11 cellular contexts compared by ENCODE assay signal in genomic region chr11:105046898-105047579, GRCh38. TPM values are rescaled to one million over a fixed set of nuclear protein-coding genes. Genes with fewer than 3 reads are reported as not detected.
A peak's percentile ranks its signal among the peaks of the same experiment; 100 is the strongest.
DNase-seq lines count a peak whose midpoint lies in the region; ATAC-seq, FAIRE-seq and TF ChIP-seq lines count a peak whose summit lies in the region.
"Had no signal": no experiment of that assay in that cellular context is flagged by ENCODE, and none has a peak within 500 bp of the region (broad histone marks: within the 10 kb centered on the region; RNA-seq: fewer than 3 reads in every experiment).

No MANE protein-coding gene starts in this region.

- H3K27ac ChIP-seq in brain microvascular endothelial cell (peak overlapping the region; percentile 75), gastrocnemius medialis (no peak overlapping the region)
- H3K27ac ChIP-seq: C4-2B had no signal

- H3K36me3 ChIP-seq in brain microvascular endothelial cell (replicated peaks) (no peaks in the 10 kb centered on the region), gastrocnemius medialis (no peaks in the 10 kb centered on the region)

- no peak for TF ChIP-seq POLR2A in gastrocnemius medialis (IDR thresholded peaks at IDR 0.05)

- H3K27me3 ChIP-seq in brain microvascular endothelial cell (replicated peaks) (no peaks in the 10 kb centered on the region), gastrocnemius medialis (no peaks in the 10 kb centered on the region)

- H3K4me3 ChIP-seq in brain microvascular endothelial cell (ENCODE audit: low read depth, low read length) (no peak overlapping the region), gastrocnemius medialis (no peak overlapping the region)

- intact Hi-C loops in Right ventricle myocardium inferior (cut with DNase I) (no loop called here), Right ventricle myocardium superior (cut with DNase I) (no loop called here), gastrocnemius medialis (cut with DNase I; ENCODE audit: low total_unique reads) (no loop called here)

- DNase-seq in Right ventricle myocardium inferior (ENCODE audit: missing footprints) (no peak), Right ventricle myocardium superior (no peak), brain microvascular endothelial cell (peak; percentile 94), left kidney (ENCODE audit: low read depth, low spot score) (peak; percentile 2), urothelium cell line (ENCODE audit: low spot score) (peak; percentile 85), gastrocnemius medialis (no peak), NCI-H187 (lab: John Stamatoyannopoulos, UW) (no peak)
- DNase-seq in stimulated activated CD8-positive, alpha-beta memory T cell treated with anti-CD3 and anti-CD28 coated beads, Interleukin-4, amount 100 ng/mL, for 48 hours: no peak
- DNase-seq: H7, NCI-H1930 had no signal

- H3K4me1 ChIP-seq in gastrocnemius medialis: no peaks in the 10 kb centered on the region

- in situ Hi-C loops in brain microvascular endothelial cell (cut with HindIII; ENCODE audit: low pct_ligation_motif_present, low sequenced_read_pairs) (no loop called here), gastrocnemius medialis (cut with MboI; ENCODE audit: low sequenced_read_pairs in 4 of 4) (no loop called here)

- no peaks in the 10 kb centered on the region for H3K9me3 ChIP-seq in gastrocnemius medialis

- FAIRE-seq in urothelium cell line (lab: Jason Lieb, UNC): peak; percentile 73

- TF ChIP-seq CTCF in brain microvascular endothelial cell (IDR thresholded peaks at IDR 0.05; ENCODE audit: low read depth, low read length, missing control alignments) (no peak), gastrocnemius medialis (IDR thresholded peaks at IDR 0.05 in 4 of 5, conservative IDR thresholded peaks at IDR 0.05 in 1 of 5) (no peak)

- ATAC-seq in Right ventricle myocardium inferior: peak; percentile 34
- no peak for ATAC-seq in Right ventricle myocardium superior (ENCODE audit: poor library complexity)
- no peak for ATAC-seq in gastrocnemius medialis

RNA-seq across cellular contexts. Expression of gene CARD16, which starts 1.9 kb away (rescaled TPM):
- 9.2 TPM for total RNA-seq in Right ventricle myocardium inferior
- 8.4 TPM for total RNA-seq in Right ventricle myocardium superior
- total RNA-seq in gastrocnemius medialis: 1 to 10 TPM in 3 of 4 donors, not detected in 1; 1.5 to 2.1 (median 1.6) TPM
- total RNA-seq: H7 had no signal

RNA-seq across cellular contexts. Expression of gene CASP1, which starts 12.1 kb away (rescaled TPM):
- total RNA-seq in Right ventricle myocardium inferior: 11.9 TPM
- 9.5 TPM for total RNA-seq in Right ventricle myocardium superior
- total RNA-seq in gastrocnemius medialis: 1 to 10 TPM; 1.1 to 7.8 (median 3.5) TPM
- total RNA-seq: H7 had no signal

RNA-seq across cellular contexts. Expression of gene CASP5, which starts 24.1 kb away (rescaled TPM):
- total RNA-seq in Right ventricle myocardium inferior: not detected
- total RNA-seq in Right ventricle myocardium superior: not detected
- not detected for total RNA-seq in gastrocnemius medialis
- total RNA-seq: H7 had no signal

Comparison
In these comparisons a context has a peak if more than half of its experiments do, and no peak if none do; other contexts are left out.
1. DNase-seq: peak in brain microvascular endothelial cell (single experiment), left kidney (single experiment) and urothelium cell line (single experiment); none in Right ventricle myocardium inferior (single experiment), Right ventricle myocardium superior (single experiment), gastrocnemius medialis (0 of 2), NCI-H187 (0 of 2) and stimulated activated CD8-positive, alpha-beta memory T cell treated with anti-CD3 and anti-CD28 coated beads, Interleukin-4, amount 100 ng/mL, for 48 hours (single experiment).